In the genomic region with DNA sequence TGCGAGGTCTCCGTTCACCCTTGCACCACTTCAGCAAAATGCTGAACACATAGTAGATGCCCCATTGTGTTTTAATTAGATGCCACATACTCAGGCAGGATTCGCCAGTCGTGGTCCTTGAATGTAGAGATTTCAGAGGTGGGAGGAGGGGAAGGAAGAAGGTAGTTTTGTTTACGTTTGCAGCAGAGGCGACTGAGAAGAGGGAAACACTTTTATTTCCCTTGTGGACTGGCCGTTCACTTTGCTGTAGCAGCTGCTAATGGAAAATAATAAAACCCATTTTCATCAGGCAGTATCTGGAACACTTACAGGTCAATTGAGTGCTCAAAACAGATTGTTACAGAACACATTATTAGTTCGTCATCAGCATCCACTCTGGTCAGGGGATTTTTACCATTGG, we compare ENCODE assay signal across 15 cellular contexts.
DNase-seq lines count a peak whose midpoint lies in the region; ATAC-seq and TF ChIP-seq lines count a peak whose summit lies in the region.
"Had no signal": no experiment of that assay in that cellular context is flagged by ENCODE, and none has a peak within 500 bp of the region (broad histone marks: within the 10 kb centered on the region; RNA-seq: fewer than 3 reads in every experiment).

No MANE protein-coding gene starts in this region.

- no TSS peak for BruUV-seq in OCI-LY7 (replicated peaks; lab: Mats Ljungman, UMichigan)

- POLR2A ChIA-PET in CD4-positive, alpha-beta memory T cell (lab: Charles Lee; ENCODE audit: partially characterized antibody), result no interaction called here
- POLR2A ChIA-PET in OCI-LY7 (lab: Charles Lee), result interaction anchor here (1.2 kb wide), 1 partner anchor 11 kb away, joined by 3 read pairs; no protein-coding TSS in a partner anchor
- POLR2A ChIA-PET in naive thymus-derived CD8-positive, alpha-beta T cell (lab: Charles Lee), result no interaction called here

- no peak overlapping the region for H3K9ac ChIP-seq in rectal smooth muscle tissue (ENCODE audit: low read length)

- H3K36me3 Mint-ChIP-seq in CD4-positive, alpha-beta memory T cell, result no peaks in the 10 kb centered on the region
- H3K36me3 Mint-ChIP-seq in naive thymus-derived CD8-positive, alpha-beta T cell, result no peaks in the 10 kb centered on the region

- no peaks in the 10 kb centered on the region for H3K36me3 ChIP-seq in rectal smooth muscle tissue (ENCODE audit: control insufficient read depth, insufficient read depth, low read length)
- H3K36me3 ChIP-seq in CD4-positive, alpha-beta memory T cell (ENCODE audit: insufficient read depth, low read length), result no peaks in the 10 kb centered on the region
- no peaks in the 10 kb centered on the region for H3K36me3 ChIP-seq in OCI-LY7 (ENCODE audit: insufficient read depth, low read length)
- H3K36me3 ChIP-seq: breast epithelium, left lung, neutrophil had no signal

- H3K27ac ChIP-seq in rectal smooth muscle tissue (ENCODE audit: low read depth, low read length), result peak overlapping the region; percentile 72
- no peak overlapping the region for H3K27ac ChIP-seq in CD4-positive, alpha-beta memory T cell (ENCODE audit: low read depth, low read length)
- H3K27ac ChIP-seq in OCI-LY7 (ENCODE audit: low read depth, low read length, poor library complexity, severe bottlenecking), result no peak overlapping the region
- H3K27ac ChIP-seq: breast epithelium, neutrophil had no signal

- H3K9me2 ChIP-seq in OCI-LY7 (ENCODE audit: insufficient read depth, low read length), result no peaks in the 10 kb centered on the region

- no peaks in the 10 kb centered on the region for H3K27me3 Mint-ChIP-seq in CD4-positive, alpha-beta memory T cell
- H3K27me3 Mint-ChIP-seq in naive thymus-derived CD8-positive, alpha-beta T cell, result no peaks in the 10 kb centered on the region

- H4K20me1 ChIP-seq in OCI-LY7 (ENCODE audit: insufficient read depth, low read length), result no peaks in the 10 kb centered on the region

- TF ChIP-seq CTCF in OCI-LY7 (conservative IDR thresholded peaks at IDR 0.05; ENCODE audit: low read length), result no peak

- H3K4me1 ChIP-seq in rectal smooth muscle tissue (ENCODE audit: control insufficient read depth, insufficient read depth, low read length) (peaks cover 26% of the 10 kb centered on the region), OCI-LY7 (ENCODE audit: insufficient read depth, low read length, poor library complexity, severe bottlenecking) (no peaks in the 10 kb centered on the region)
- H3K4me1 ChIP-seq in CD4-positive, alpha-beta memory T cell (ENCODE audit: insufficient read depth, low read length), result peaks cover 3% of the 10 kb centered on the region
- H3K4me1 ChIP-seq: breast epithelium had no signal

- no peaks in the 10 kb centered on the region for H3K79me2 ChIP-seq in OCI-LY7 (ENCODE audit: insufficient read depth, low read depth, low read length)

- no peaks in the 10 kb centered on the region for H3K9me3 Mint-ChIP-seq in CD4-positive, alpha-beta memory T cell
- H3K9me3 Mint-ChIP-seq in naive thymus-derived CD8-positive, alpha-beta T cell, result peaks cover 0 to 8% (median 0%) of the 10 kb centered on the region in 9 donors

- no peak overlapping the region for H2AFZ ChIP-seq in OCI-LY7 (ENCODE audit: low read length)

- no peak overlapping the region for H3K27ac Mint-ChIP-seq in CD4-positive, alpha-beta memory T cell
- no peak overlapping the region for H3K27ac Mint-ChIP-seq in naive thymus-derived CD8-positive, alpha-beta T cell

- H3K4me3 ChIP-seq in rectal smooth muscle tissue (ENCODE audit: low read length), result no peak overlapping the region
- H3K4me3 ChIP-seq in CD4-positive, alpha-beta memory T cell (ENCODE audit: low read length in 2 of 2), result no peak overlapping the region
- H3K4me3 ChIP-seq in OCI-LY7 (ENCODE audit: low read depth, low read length, poor library complexity, severe bottlenecking), result no peak overlapping the region
- H3K4me3 ChIP-seq: breast epithelium, left lung had no signal

- peaks cover 6 to 10% (median 9%) of the 10 kb centered on the region in 4 donors for H3K4me1 Mint-ChIP-seq in CD4-positive, alpha-beta memory T cell
- no peaks in the 10 kb centered on the region for H3K4me1 Mint-ChIP-seq in naive thymus-derived CD8-positive, alpha-beta T cell

- peak; percentile 16 for DNase-seq in DMS79 treated with DMSO at 0.1 percent for 48 hours (lab: John Stamatoyannopoulos, UW)
- DNase-seq in NCI-H510A treated with DMSO at 0.1 percent for 48 hours (lab: John Stamatoyannopoulos, UW), result peak; percentile 38
- DNase-seq in left ventricle myocardium superior, result no peak
- no peak for DNase-seq in HuH-7 (ENCODE audit: low spot score)
- no peak for DNase-seq in CD4-positive, alpha-beta memory T cell
- DNase-seq in OCI-LY7 (ENCODE audit: low spot score), result no peak
- no peak for DNase-seq in naive thymus-derived CD8-positive, alpha-beta T cell
- DNase-seq: AML-193, left lung, NCI-H2081 treated with DMSO at 0.1 percent for 48 hours, PC-3, SW 1271 had no signal

- H3K4me3 Mint-ChIP-seq in CD4-positive, alpha-beta memory T cell, result no peak overlapping the region
- no peak overlapping the region for H3K4me3 Mint-ChIP-seq in naive thymus-derived CD8-positive, alpha-beta T cell

- H3K27me3 ChIP-seq in rectal smooth muscle tissue (ENCODE audit: control insufficient read depth, insufficient read depth, low read length), result no peaks in the 10 kb centered on the region
- H3K27me3 ChIP-seq in CD4-positive, alpha-beta memory T cell (ENCODE audit: insufficient read depth, low read length), result no peaks in the 10 kb centered on the region
- H3K27me3 ChIP-seq: breast epithelium, left lung, neutrophil had no signal

- ATAC-seq in left ventricle myocardium superior, result peak; percentile 20
- no peak for ATAC-seq in naive thymus-derived CD8-positive, alpha-beta T cell
- ATAC-seq: PC-3 had no signal

- intact Hi-C loops in left ventricle myocardium superior (cut with micrococcal nuclease) (no loop called here), OCI-LY7 (cut with micrococcal nuclease; ENCODE audit: unreplicated experiment) (no loop called here)
- intact Hi-C loops in CD4-positive, alpha-beta memory T cell (cut with micrococcal nuclease), result no loop called here

- H3K4me2 ChIP-seq in OCI-LY7 (ENCODE audit: low read length), result no peak overlapping the region

- CTCF ChIA-PET in CD4-positive, alpha-beta memory T cell (lab: Charles Lee; ENCODE audit: partially characterized antibody), result no interaction called here
- CTCF ChIA-PET in OCI-LY7 (lab: Charles Lee; ENCODE audit: unreplicated experiment), result no interaction called here

- H3K9me3 ChIP-seq in CD4-positive, alpha-beta memory T cell (ENCODE audit: control insufficient read depth in 1 of 2, low read length in 2 of 2), result no peaks in the 10 kb centered on the region
- no peaks in the 10 kb centered on the region for H3K9me3 ChIP-seq in OCI-LY7 (ENCODE audit: low read length)
- H3K9me3 ChIP-seq: breast epithelium, neutrophil had no signal

Comparison
In these comparisons a context has a peak if more than half of its experiments do, and no peak if none do; other contexts are left out.
1. DNase-seq: peak in DMS79 treated with DMSO at 0.1 percent for 48 hours (single experiment) and NCI-H510A treated with DMSO at 0.1 percent for 48 hours (single experiment); none in left ventricle myocardium superior (single experiment), HuH-7 (single experiment), CD4-positive, alpha-beta memory T cell (0 of 5), OCI-LY7 (single experiment) and naive thymus-derived CD8-positive, alpha-beta T cell (0 of 10).